In genomic region chr11:66842896-66843775, GRCh38 we compare ENCODE assay signal across 1 cellular context.
TF ChIP-seq lines count a peak whose summit lies in the region.

A gene with protein sequence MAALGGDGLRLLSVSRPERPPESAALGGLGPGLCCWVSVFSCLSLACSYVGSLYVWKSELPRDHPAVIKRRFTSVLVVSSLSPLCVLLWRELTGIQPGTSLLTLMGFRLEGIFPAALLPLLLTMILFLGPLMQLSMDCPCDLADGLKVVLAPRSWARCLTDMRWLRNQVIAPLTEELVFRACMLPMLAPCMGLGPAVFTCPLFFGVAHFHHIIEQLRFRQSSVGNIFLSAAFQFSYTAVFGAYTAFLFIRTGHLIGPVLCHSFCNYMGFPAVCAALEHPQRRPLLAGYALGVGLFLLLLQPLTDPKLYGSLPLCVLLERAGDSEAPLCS (plus strand): TSS chr11:66843441. CDS start chr11:66843456, 15 bp downstream.

TF ChIP-seq in HepG2, 621 proteins besides CTCF, POLR2A, EP300 and RAD21 (continued from another document):
- TF ChIP-seq, protein P1, sequence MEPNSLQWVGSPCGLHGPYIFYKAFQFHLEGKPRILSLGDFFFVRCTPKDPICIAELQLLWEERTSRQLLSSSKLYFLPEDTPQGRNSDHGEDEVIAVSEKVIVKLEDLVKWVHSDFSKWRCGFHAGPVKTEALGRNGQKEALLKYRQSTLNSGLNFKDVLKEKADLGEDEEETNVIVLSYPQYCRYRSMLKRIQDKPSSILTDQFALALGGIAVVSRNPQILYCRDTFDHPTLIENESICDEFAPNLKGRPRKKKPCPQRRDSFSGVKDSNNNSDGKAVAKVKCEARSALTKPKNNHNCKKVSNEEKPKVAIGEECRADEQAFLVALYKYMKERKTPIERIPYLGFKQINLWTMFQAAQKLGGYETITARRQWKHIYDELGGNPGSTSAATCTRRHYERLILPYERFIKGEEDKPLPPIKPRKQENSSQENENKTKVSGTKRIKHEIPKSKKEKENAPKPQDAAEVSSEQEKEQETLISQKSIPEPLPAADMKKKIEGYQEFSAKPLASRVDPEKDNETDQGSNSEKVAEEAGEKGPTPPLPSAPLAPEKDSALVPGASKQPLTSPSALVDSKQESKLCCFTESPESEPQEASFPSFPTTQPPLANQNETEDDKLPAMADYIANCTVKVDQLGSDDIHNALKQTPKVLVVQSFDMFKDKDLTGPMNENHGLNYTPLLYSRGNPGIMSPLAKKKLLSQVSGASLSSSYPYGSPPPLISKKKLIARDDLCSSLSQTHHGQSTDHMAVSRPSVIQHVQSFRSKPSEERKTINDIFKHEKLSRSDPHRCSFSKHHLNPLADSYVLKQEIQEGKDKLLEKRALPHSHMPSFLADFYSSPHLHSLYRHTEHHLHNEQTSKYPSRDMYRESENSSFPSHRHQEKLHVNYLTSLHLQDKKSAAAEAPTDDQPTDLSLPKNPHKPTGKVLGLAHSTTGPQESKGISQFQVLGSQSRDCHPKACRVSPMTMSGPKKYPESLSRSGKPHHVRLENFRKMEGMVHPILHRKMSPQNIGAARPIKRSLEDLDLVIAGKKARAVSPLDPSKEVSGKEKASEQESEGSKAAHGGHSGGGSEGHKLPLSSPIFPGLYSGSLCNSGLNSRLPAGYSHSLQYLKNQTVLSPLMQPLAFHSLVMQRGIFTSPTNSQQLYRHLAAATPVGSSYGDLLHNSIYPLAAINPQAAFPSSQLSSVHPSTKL (CRISPR knock-in tag; IDR thresholded peaks at IDR 0.05) = peak; percentile 41
- TF ChIP-seq ZKSCAN1 (IDR thresholded peaks at IDR 0.05; ENCODE audit: low read length) (no peak), RBAK (CRISPR knock-in tag; IDR thresholded peaks at IDR 0.05) (no peak), MTA1 (CRISPR knock-in tag; IDR thresholded peaks at IDR 0.05; ENCODE audit: borderline replicate concordance) (0 out of 2 replicates have a peak, but pooled peaks have one; percentile 18)
